Comparison of ENCODE assay signal across 8 cellular contexts in the genomic region with DNA sequence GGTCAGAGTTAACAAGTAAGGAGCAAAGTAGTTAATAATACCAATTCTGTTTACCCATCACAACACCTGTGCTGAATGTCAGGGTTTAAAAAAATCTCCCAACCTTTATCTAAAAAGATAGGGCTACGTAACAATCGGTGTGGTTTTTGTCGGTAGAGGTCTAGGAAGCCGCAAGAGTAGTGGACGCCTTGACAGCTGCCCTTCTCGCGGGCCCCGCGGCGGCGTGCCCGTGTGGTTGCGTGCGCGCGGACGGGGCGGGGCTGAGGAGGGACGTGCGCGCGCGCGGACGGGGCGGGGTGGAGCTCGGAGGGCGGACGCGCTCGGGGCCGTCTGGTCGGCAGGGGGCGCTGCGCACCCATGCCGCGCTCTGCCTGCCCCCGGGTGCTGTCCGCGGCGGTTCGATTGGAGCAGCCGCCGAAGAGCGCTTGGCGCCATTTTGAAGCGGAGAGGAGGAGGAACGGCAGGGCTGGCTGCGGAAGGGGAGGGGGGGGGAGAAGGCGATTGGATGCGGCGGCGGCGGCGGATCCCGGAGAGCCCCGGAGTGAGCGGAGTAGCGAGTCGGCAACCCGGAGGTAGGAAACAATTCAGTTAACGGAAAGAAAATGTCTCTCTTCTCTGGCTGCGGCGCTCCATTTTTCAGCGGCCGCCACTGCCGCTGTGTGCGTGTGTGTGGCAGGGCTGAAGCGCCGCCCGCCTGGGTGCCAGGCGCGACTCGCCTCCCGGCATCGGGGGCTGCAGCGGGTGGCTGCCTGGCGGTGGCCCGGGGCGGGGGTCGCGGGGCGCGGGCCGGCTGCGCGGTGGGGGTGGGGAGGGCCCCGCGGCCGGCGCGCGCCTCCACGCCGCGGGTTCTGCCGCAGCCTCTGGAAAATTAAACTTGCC. TPM values are rescaled to one million over a fixed set of nuclear protein-coding genes. Genes with fewer than 3 reads are reported as not detected.
DNase-seq lines count a peak whose midpoint lies in the region; ATAC-seq lines count a peak whose summit lies in the region.

A gene with protein sequence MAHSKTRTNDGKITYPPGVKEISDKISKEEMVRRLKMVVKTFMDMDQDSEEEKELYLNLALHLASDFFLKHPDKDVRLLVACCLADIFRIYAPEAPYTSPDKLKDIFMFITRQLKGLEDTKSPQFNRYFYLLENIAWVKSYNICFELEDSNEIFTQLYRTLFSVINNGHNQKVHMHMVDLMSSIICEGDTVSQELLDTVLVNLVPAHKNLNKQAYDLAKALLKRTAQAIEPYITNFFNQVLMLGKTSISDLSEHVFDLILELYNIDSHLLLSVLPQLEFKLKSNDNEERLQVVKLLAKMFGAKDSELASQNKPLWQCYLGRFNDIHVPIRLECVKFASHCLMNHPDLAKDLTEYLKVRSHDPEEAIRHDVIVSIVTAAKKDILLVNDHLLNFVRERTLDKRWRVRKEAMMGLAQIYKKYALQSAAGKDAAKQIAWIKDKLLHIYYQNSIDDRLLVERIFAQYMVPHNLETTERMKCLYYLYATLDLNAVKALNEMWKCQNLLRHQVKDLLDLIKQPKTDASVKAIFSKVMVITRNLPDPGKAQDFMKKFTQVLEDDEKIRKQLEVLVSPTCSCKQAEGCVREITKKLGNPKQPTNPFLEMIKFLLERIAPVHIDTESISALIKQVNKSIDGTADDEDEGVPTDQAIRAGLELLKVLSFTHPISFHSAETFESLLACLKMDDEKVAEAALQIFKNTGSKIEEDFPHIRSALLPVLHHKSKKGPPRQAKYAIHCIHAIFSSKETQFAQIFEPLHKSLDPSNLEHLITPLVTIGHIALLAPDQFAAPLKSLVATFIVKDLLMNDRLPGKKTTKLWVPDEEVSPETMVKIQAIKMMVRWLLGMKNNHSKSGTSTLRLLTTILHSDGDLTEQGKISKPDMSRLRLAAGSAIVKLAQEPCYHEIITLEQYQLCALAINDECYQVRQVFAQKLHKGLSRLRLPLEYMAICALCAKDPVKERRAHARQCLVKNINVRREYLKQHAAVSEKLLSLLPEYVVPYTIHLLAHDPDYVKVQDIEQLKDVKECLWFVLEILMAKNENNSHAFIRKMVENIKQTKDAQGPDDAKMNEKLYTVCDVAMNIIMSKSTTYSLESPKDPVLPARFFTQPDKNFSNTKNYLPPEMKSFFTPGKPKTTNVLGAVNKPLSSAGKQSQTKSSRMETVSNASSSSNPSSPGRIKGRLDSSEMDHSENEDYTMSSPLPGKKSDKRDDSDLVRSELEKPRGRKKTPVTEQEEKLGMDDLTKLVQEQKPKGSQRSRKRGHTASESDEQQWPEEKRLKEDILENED (N-terminal part only) (plus strand): TSS at position 431 of the 879 bp plus-strand sequence. CDS start 62,321 bp downstream, outside the sequence.

- peak within 1 kb of the TSS; percentile 87 for H3K4me3 ChIP-seq in effector memory CD4-positive, alpha-beta T cell (ENCODE audit: insufficient read depth, low read depth, low read length, poor library complexity, severe bottlenecking)

- peak; percentile 80 for ATAC-seq in GM19467 (IDR thresholded peaks at IDR 0.05; ENCODE audit: unreplicated experiment)

- no peaks in the 10 kb centered on the region for H3K36me3 ChIP-seq in effector memory CD4-positive, alpha-beta T cell (ENCODE audit: control insufficient read depth, insufficient read depth, low read length)

- H3K27me3 ChIP-seq in effector memory CD4-positive, alpha-beta T cell (replicated peaks; ENCODE audit: control insufficient read depth, insufficient read depth, low read length, poor library complexity, severe bottlenecking) = no peaks in the 10 kb centered on the region

- H3K4me1 ChIP-seq in effector memory CD4-positive, alpha-beta T cell (ENCODE audit: control insufficient read depth, insufficient read depth, low read length, poor library complexity, severe bottlenecking) = peaks cover 11% of the 10 kb centered on the region

- no peaks in the 10 kb centered on the region for H3K9me3 ChIP-seq in effector memory CD4-positive, alpha-beta T cell (ENCODE audit: control insufficient read depth, low read length)

- DNase-seq in CMK (ENCODE audit: low read depth) = peak; percentile 55
- peak; percentile 41 for DNase-seq in HS-27A (ENCODE audit: low read depth)
- DNase-seq in NK-92 (lab: John Stamatoyannopoulos, UW; ENCODE audit: unreplicated experiment) = peak; percentile 59
- DNase-seq in activated CD8-positive, alpha-beta memory T cell treated with anti-CD3 and anti-CD28 coated beads for 24 hours = peak; percentile 97
- DNase-seq in effector memory CD4-positive, alpha-beta T cell = peak; percentile 93 to 94 (median 94)
- peak; percentile 96 to 97 for DNase-seq in lung microvascular endothelial cell (ENCODE audit: low read depth in 2 of 2)
- peak; percentile 88 to 94 (median 91) for DNase-seq in stimulated activated CD4-positive, alpha-beta T cell treated with anti-CD3 and anti-CD28 coated beads, TNF-alpha, amount 100 ng/mL, for 48 hours (ENCODE audit: low read depth in 3 of 3)

- H3K27ac ChIP-seq in effector memory CD4-positive, alpha-beta T cell (ENCODE audit: insufficient read depth, low read length, poor library complexity, severe bottlenecking) = peak within 1 kb of the TSS; percentile 73

RNA-seq across cellular contexts. Expression of the gene that starts here (rescaled TPM):
- total RNA-seq in lung microvascular endothelial cell = 15.5 and 16.5 TPM in 2 replicates

Comparison
In these comparisons a context has a peak if more than half of its experiments do, and no peak if none do; other contexts are left out.
1. Peak in every context shown above with its lines: DNase-seq, ATAC-seq, H3K4me3 ChIP-seq and H3K27ac ChIP-seq.
2. DNase-seq: peak in every context shown above with its lines; median percentile 97 in activated CD8-positive, alpha-beta memory T cell treated with anti-CD3 and anti-CD28 coated beads for 24 hours; 96 in lung microvascular endothelial cell; 94 in effector memory CD4-positive, alpha-beta T cell; 91 in stimulated activated CD4-positive, alpha-beta T cell treated with anti-CD3 and anti-CD28 coated beads, TNF-alpha, amount 100 ng/mL, for 48 hours; 59 in NK-92; 55 in CMK; 41 in HS-27A.